Comparison of ENCODE assay signal across 13 cellular contexts in the genomic region with DNA sequence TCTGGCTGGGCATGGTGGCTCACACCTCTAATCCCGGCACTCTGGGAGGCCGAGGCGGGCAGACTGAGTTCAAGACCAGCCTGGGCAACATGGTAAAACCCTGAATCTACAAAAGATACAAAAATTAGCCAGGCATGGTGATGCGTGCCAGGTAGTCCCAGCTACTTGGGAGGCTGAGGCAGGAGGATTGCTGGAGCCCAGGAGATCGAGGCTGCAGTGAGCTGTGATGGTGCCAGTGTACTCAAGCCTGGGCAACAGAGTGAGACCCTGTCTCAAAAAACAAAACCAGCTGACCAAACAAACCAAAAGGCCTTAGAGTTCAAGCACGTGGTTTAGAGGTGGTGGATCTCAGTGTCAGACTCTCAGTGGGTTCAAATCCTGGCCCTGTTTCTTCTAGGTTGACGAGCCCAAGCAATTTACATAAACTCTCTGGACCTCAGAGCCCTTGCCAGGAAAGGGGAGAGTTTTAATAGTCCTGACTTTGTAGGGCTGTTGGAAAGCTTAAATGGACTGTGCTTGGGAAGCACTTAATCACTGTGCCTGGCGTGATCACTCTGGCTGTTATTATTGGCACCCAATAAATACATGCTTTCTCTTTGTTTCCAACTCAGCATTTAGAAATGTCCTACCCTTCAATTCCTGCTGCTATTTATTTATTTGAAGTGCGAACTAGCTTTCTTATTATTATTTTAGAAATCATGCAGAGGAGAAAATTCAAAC. TPM values are rescaled to one million over a fixed set of nuclear protein-coding genes. Genes with fewer than 3 reads are reported as not detected.
DNase-seq lines count a peak whose midpoint lies in the region; ATAC-seq and TF ChIP-seq lines count a peak whose summit lies in the region.
"Had no signal": no experiment of that assay in that cellular context is flagged by ENCODE, and none has a peak within 500 bp of the region (broad histone marks: within the 10 kb centered on the region; RNA-seq: fewer than 3 reads in every experiment).

No MANE protein-coding gene starts in this region.

- no peak overlapping the region for H3K4me3 Mint-ChIP-seq in stimulated activated naive CD8-positive, alpha-beta T cell treated with anti-CD3 and anti-CD28 coated beads, Interleukin-15, Interleukin-2, amounts not matched to agents 100 ng/mL and 50 ng/mL, for 24 hours
- no peak overlapping the region for H3K4me3 Mint-ChIP-seq in stimulated activated naive CD8-positive, alpha-beta T cell treated with anti-CD3 and anti-CD28 coated beads, Interleukin-15, amount 100 ng/mL, for 72 hours
- no peak overlapping the region for H3K4me3 Mint-ChIP-seq in type B pancreatic cell

- H3K27me3 ChIP-seq in esophagus (ENCODE audit: control insufficient read depth in 1 of 2, insufficient read depth in 2 of 2, low read length in 2 of 2) (no peaks in the 10 kb centered on the region), muscle layer of colon (ENCODE audit: control insufficient read depth in 1 of 2, insufficient read depth in 2 of 2, low read length in 2 of 2) (no peaks in the 10 kb centered on the region)
- H3K27me3 ChIP-seq: pancreas had no signal

- TF ChIP-seq CTCF in type B pancreatic cell (conservative IDR thresholded peaks at IDR 0.05): no peak

- no peak for ATAC-seq in stimulated activated naive CD8-positive, alpha-beta T cell treated with anti-CD3 and anti-CD28 coated beads, Interleukin-15, amount 100 ng/mL, for 72 hours
- no peak for ATAC-seq in GM19328 (IDR thresholded peaks at IDR 0.05; ENCODE audit: unreplicated experiment)
- ATAC-seq: HCT116 had no signal

- no peak for DNase-seq in stimulated activated naive CD8-positive, alpha-beta T cell treated with anti-CD3 and anti-CD28 coated beads, Interleukin-15, amount 100 ng/mL, for 72 hours
- DNase-seq in type B pancreatic cell (ENCODE audit: extremely low spot score, unreplicated experiment) (no peak), COLO829 (ENCODE audit: low spot score) (no peak), glomerular visceral epithelial cell (ENCODE audit: extremely low spot score) (no peak)
- DNase-seq: activated CD4-positive, alpha-beta T cell treated with anti-CD3 and anti-CD28 coated beads, Interleukin-2, amount 50 U/mL, for 48 hours; MM.1S; NCI-H524; pancreas had no signal

- no peak overlapping the region for H3K9ac ChIP-seq in muscle layer of colon (ENCODE audit: low read length)

- H3K4me1 ChIP-seq in esophagus (ENCODE audit: control insufficient read depth in 2 of 2, insufficient read depth in 2 of 2, low read length in 1 of 2) (peaks cover 10 to 15% of the 10 kb centered on the region in 2 donors), muscle layer of colon (ENCODE audit: insufficient read depth, low read length) (peaks cover 51% of the 10 kb centered on the region)

- H3K9me3 Mint-ChIP-seq in stimulated activated naive CD8-positive, alpha-beta T cell treated with anti-CD3 and anti-CD28 coated beads, Interleukin-15, Interleukin-2, amounts not matched to agents 100 ng/mL and 50 ng/mL, for 24 hours: no peaks in the 10 kb centered on the region
- no peaks in the 10 kb centered on the region for H3K9me3 Mint-ChIP-seq in stimulated activated naive CD8-positive, alpha-beta T cell treated with anti-CD3 and anti-CD28 coated beads, Interleukin-15, amount 100 ng/mL, for 72 hours
- no peaks in the 10 kb centered on the region for H3K9me3 Mint-ChIP-seq in type B pancreatic cell

- H3K36me3 ChIP-seq in esophagus (ENCODE audit: control insufficient read depth in 2 of 2, insufficient read depth in 2 of 2, low read length in 1 of 2) (peaks cover 2% of the 10 kb centered on the region in 2 donors), muscle layer of colon (ENCODE audit: insufficient read depth, low read length) (no peaks in the 10 kb centered on the region)
- H3K36me3 ChIP-seq: pancreas had no signal

- H3K9me3 ChIP-seq in esophagus (ENCODE audit: control insufficient read depth in 2 of 2, insufficient read depth in 1 of 2, low read depth in 1 of 2, low read length in 1 of 2): no peaks in the 10 kb centered on the region
- H3K9me3 ChIP-seq in muscle layer of colon (ENCODE audit: low read length): no peaks in the 10 kb centered on the region
- H3K9me3 ChIP-seq: pancreas had no signal

- no peaks in the 10 kb centered on the region for H3K27me3 Mint-ChIP-seq in stimulated activated naive CD8-positive, alpha-beta T cell treated with anti-CD3 and anti-CD28 coated beads, Interleukin-15, Interleukin-2, amounts not matched to agents 100 ng/mL and 50 ng/mL, for 24 hours
- H3K27me3 Mint-ChIP-seq in stimulated activated naive CD8-positive, alpha-beta T cell treated with anti-CD3 and anti-CD28 coated beads, Interleukin-15, amount 100 ng/mL, for 72 hours: no peaks in the 10 kb centered on the region
- H3K27me3 Mint-ChIP-seq in type B pancreatic cell: no peaks in the 10 kb centered on the region

- H3K4me3 ChIP-seq in esophagus (ENCODE audit: low read depth in 1 of 2, low read length in 2 of 2) (no peak overlapping the region), muscle layer of colon (ENCODE audit: low read depth in 1 of 2, low read length in 2 of 2) (peak overlapping the region in 1 of 2 donors; percentile 14)
- H3K4me3 ChIP-seq: pancreas had no signal

- H3K4me1 Mint-ChIP-seq in stimulated activated naive CD8-positive, alpha-beta T cell treated with anti-CD3 and anti-CD28 coated beads, Interleukin-15, Interleukin-2, amounts not matched to agents 100 ng/mL and 50 ng/mL, for 24 hours (ENCODE audit: low read depth): peaks cover 62% of the 10 kb centered on the region
- peaks cover 83% of the 10 kb centered on the region for H3K4me1 Mint-ChIP-seq in stimulated activated naive CD8-positive, alpha-beta T cell treated with anti-CD3 and anti-CD28 coated beads, Interleukin-15, amount 100 ng/mL, for 72 hours
- peaks cover 39% of the 10 kb centered on the region for H3K4me1 Mint-ChIP-seq in type B pancreatic cell (ENCODE audit: unreplicated experiment)

- peak overlapping the region; percentile 70 for H3K27ac Mint-ChIP-seq in stimulated activated naive CD8-positive, alpha-beta T cell treated with anti-CD3 and anti-CD28 coated beads, Interleukin-15, Interleukin-2, amounts not matched to agents 100 ng/mL and 50 ng/mL, for 24 hours
- no peak overlapping the region for H3K27ac Mint-ChIP-seq in stimulated activated naive CD8-positive, alpha-beta T cell treated with anti-CD3 and anti-CD28 coated beads, Interleukin-15, amount 100 ng/mL, for 72 hours
- H3K27ac Mint-ChIP-seq in type B pancreatic cell: no peak overlapping the region

- H3K27ac ChIP-seq in esophagus (ENCODE audit: low read depth in 2 of 2, low read length in 1 of 2) (peak overlapping the region; percentile 17 to 45), muscle layer of colon (ENCODE audit: low read depth, low read length) (peak overlapping the region; percentile 68)
- H3K27ac ChIP-seq: pancreas had no signal

- WGBS in esophagus, 2 donors: 58 to 71% methylated on average over 9 of the region's 9 CpGs

- H3K36me3 Mint-ChIP-seq in stimulated activated naive CD8-positive, alpha-beta T cell treated with anti-CD3 and anti-CD28 coated beads, Interleukin-15, Interleukin-2, amounts not matched to agents 100 ng/mL and 50 ng/mL, for 24 hours (ENCODE audit: low read depth): peaks cover 15% of the 10 kb centered on the region
- H3K36me3 Mint-ChIP-seq in type B pancreatic cell: peaks cover 5% of the 10 kb centered on the region

RNA-seq across cellular contexts. Expression of a gene that starts 44.7 kb away (rescaled TPM):
- polyA plus RNA-seq in esophagus: 10 to 100 TPM; 14.8 to 21.8 TPM
- 38.1 and 53.7 TPM in 2 replicates for total RNA-seq in type B pancreatic cell (ENCODE audit: low replicate concordance)
